In the genomic region with DNA sequence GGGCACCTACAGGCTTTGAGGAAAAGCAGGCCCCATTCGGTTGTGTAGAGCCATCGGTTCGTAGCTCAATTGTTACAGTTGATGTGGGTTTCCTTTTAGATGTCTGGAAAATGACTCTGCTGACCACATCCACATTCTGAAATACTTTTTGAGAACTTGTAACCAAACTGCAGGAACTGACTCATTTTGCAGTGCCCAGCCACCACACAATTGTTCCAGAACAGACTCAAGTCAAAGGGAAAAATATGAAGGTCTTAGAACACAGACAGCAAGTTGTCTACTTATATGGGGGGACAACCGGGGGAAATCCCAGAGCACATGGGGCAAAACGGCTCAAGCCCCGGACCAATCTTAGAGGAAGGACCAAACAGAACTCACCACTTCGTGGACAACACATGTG, we compare ENCODE assay signal across 8 cellular contexts.
DNase-seq lines count a peak whose midpoint lies in the region; ATAC-seq and TF ChIP-seq lines count a peak whose summit lies in the region.

No MANE protein-coding gene starts in this region.

- POLR2A ChIA-PET in activated CD4-positive, alpha-beta memory T cell treated with anti-CD3 and anti-CD28 coated beads for 36 hours (lab: Charles Lee) = interaction anchor here (1.0 to 4.7 kb wide), 13 partner anchors 9 to 243 kb away, joined by 3 to 40 read pairs (median 4); no protein-coding TSS in a partner anchor
- POLR2A ChIA-PET in HEK293T (lab: Yijun Ruan, JAX) = interaction anchor here (1.0 kb wide), 1 partner anchor 12 kb away, joined by 3 read pairs; no protein-coding TSS in a partner anchor

- H3K4me3 ChIP-seq in upper lobe of right lung = no peak overlapping the region
- H3K4me3 ChIP-seq in prostate gland = no peak overlapping the region

- H3K27me3 ChIP-seq in upper lobe of right lung = no peaks in the 10 kb centered on the region
- H3K27me3 ChIP-seq in prostate gland (replicated peaks; ENCODE audit: insufficient read depth) = no peaks in the 10 kb centered on the region

- intact Hi-C loops in activated CD4-positive, alpha-beta memory T cell treated with anti-CD3 and anti-CD28 coated beads for 36 hours (cut with micrococcal nuclease) = loop anchor here (1.0 to 10.0 kb wide), 5 partner anchors 48 to 434 kb away; no protein-coding TSS in a partner anchor
- intact Hi-C loops in upper lobe of right lung (cut with DNase I) (no loop called here), prostate gland (cut with DNase I) (no loop called here)

- peaks cover 72% of the 10 kb centered on the region for H3K4me1 Mint-ChIP-seq in activated CD4-positive, alpha-beta memory T cell treated with anti-CD3 and anti-CD28 coated beads for 36 hours (ENCODE audit: low read depth)

- no peaks in the 10 kb centered on the region for H3K27me3 Mint-ChIP-seq in activated CD4-positive, alpha-beta memory T cell treated with anti-CD3 and anti-CD28 coated beads for 36 hours

- H3K9me3 ChIP-seq in upper lobe of right lung (no peaks in the 10 kb centered on the region), prostate gland (no peaks in the 10 kb centered on the region)

- H3K27ac Mint-ChIP-seq in activated CD4-positive, alpha-beta memory T cell treated with anti-CD3 and anti-CD28 coated beads for 36 hours = peak overlapping the region; percentile 92

- CTCF ChIA-PET in activated CD4-positive, alpha-beta memory T cell treated with anti-CD3 and anti-CD28 coated beads for 36 hours (lab: Charles Lee) = interaction anchor here (0.8 to 2.4 kb wide), 3 partner anchors 12 to 48 kb away, joined by 3 to 7 read pairs (median 5); no protein-coding TSS in a partner anchor
- CTCF ChIA-PET in HEK293T (lab: Yijun Ruan, JAX) = no interaction called here

- WGBS in prostate gland = 66% methylated on average over 7 of the region's 7 CpGs

- H3K36me3 ChIP-seq in upper lobe of right lung = no peaks in the 10 kb centered on the region
- no peaks in the 10 kb centered on the region for H3K36me3 ChIP-seq in prostate gland

- ATAC-seq in GM19351 (IDR thresholded peaks at IDR 0.05; ENCODE audit: unreplicated experiment) (peak; percentile 42), upper lobe of right lung (peak; percentile 62)

- TF ChIP-seq CTCF in upper lobe of right lung (IDR thresholded peaks at IDR 0.05) = no peak
- TF ChIP-seq CTCF in prostate gland (IDR thresholded peaks at IDR 0.05) = no peak

- H3K4me3 Mint-ChIP-seq in activated CD4-positive, alpha-beta memory T cell treated with anti-CD3 and anti-CD28 coated beads for 36 hours = peak overlapping the region; percentile 77

- peaks cover 50% of the 10 kb centered on the region for H3K36me3 Mint-ChIP-seq in activated CD4-positive, alpha-beta memory T cell treated with anti-CD3 and anti-CD28 coated beads for 36 hours

- DNase-seq in AML-193 (lab: John Stamatoyannopoulos, UW) (peak; percentile 77 to 83), KBM-7 (peak; percentile 92), iris pigment epithelial cell (ENCODE audit: low read depth) (peak; percentile 92), upper lobe of right lung (no peak), HEK293T (ENCODE audit: extremely low spot score) (no peak), prostate gland (ENCODE audit: low spot score) (no peak)
- peak; percentile 73 for DNase-seq in activated CD4-positive, alpha-beta memory T cell treated with anti-CD3 and anti-CD28 coated beads for 36 hours

- H3K27ac ChIP-seq in upper lobe of right lung (peak overlapping the region; percentile 60), prostate gland (no peak overlapping the region)

- no peaks in the 10 kb centered on the region for H3K9me3 Mint-ChIP-seq in activated CD4-positive, alpha-beta memory T cell treated with anti-CD3 and anti-CD28 coated beads for 36 hours

- no peak for TF ChIP-seq POLR2A in prostate gland (IDR thresholded peaks at IDR 0.05)

- in situ Hi-C loops in KBM-7 (cut with MboI; ENCODE audit: low pct_unique_long_range_greater_than_20kb, low sequenced_read_pairs) = no loop called here

- H3K4me1 ChIP-seq in upper lobe of right lung (peaks cover 38% of the 10 kb centered on the region), prostate gland (replicated peaks) (no peaks in the 10 kb centered on the region)

TF ChIP-seq in HEK293T, 16 proteins besides CTCF, POLR2A, EP300 and RAD21:
- no peak for TF ChIP-seq L3MBTL2 (conservative IDR thresholded peaks at IDR 0.05)
- TF ChIP-seq ARNT (IDR thresholded peaks at IDR 0.05) = no peak
- TF ChIP-seq CTBP1 (IDR thresholded peaks at IDR 0.05; ENCODE audit: borderline replicate concordance) = no peak
- TF ChIP-seq ELF4 (IDR thresholded peaks at IDR 0.05) = no peak
- no peak for TF ChIP-seq BHLHE40 (IDR thresholded peaks at IDR 0.05; ENCODE audit: borderline replicate concordance)
- no peak for TF ChIP-seq FOXK2 (IDR thresholded peaks at IDR 0.05)
- TF ChIP-seq, protein P1, sequence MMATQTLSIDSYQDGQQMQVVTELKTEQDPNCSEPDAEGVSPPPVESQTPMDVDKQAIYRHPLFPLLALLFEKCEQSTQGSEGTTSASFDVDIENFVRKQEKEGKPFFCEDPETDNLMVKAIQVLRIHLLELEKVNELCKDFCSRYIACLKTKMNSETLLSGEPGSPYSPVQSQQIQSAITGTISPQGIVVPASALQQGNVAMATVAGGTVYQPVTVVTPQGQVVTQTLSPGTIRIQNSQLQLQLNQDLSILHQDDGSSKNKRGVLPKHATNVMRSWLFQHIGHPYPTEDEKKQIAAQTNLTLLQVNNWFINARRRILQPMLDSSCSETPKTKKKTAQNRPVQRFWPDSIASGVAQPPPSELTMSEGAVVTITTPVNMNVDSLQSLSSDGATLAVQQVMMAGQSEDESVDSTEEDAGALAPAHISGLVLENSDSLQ (IDR thresholded peaks at IDR 0.05) = no peak
- TF ChIP-seq ZNF384 (IDR thresholded peaks at IDR 0.05) = no peak
- no peak for TF ChIP-seq HDGF (IDR thresholded peaks at IDR 0.05; ENCODE audit: borderline replicate concordance)
- TF ChIP-seq SUZ12 (IDR thresholded peaks at IDR 0.05) = no peak
- TF ChIP-seq LEF1 (IDR thresholded peaks at IDR 0.05; ENCODE audit: borderline replicate concordance) = no peak
- TF ChIP-seq NFRKB (IDR thresholded peaks at IDR 0.05) = no peak
- TF ChIP-seq TARDBP (IDR thresholded peaks at IDR 0.05) = no peak
- TF ChIP-seq FOXM1 (IDR thresholded peaks at IDR 0.05; ENCODE audit: borderline replicate concordance) = no peak
- TF ChIP-seq SP1 (IDR thresholded peaks at IDR 0.05) = no peak
- no peak for TF ChIP-seq FOXA1 (IDR thresholded peaks at IDR 0.05)

Comparison
In these comparisons a context has a peak if more than half of its experiments do, and no peak if none do; other contexts are left out.
1. DNase-seq: peak in AML-193 (2 of 2), KBM-7 (single experiment), activated CD4-positive, alpha-beta memory T cell treated with anti-CD3 and anti-CD28 coated beads for 36 hours (single experiment) and iris pigment epithelial cell (single experiment); none in upper lobe of right lung (single experiment), HEK293T (single experiment) and prostate gland (single experiment).